In genomic region chr22:37551981-37552380, GRCh38 we compare ENCODE assay signal across 12 cellular contexts. TPM values are rescaled to one million over a fixed set of nuclear protein-coding genes. Genes with fewer than 3 reads are reported as not detected.
DNase-seq lines count a peak whose midpoint lies in the region; ATAC-seq and TF ChIP-seq lines count a peak whose summit lies in the region.
"Had no signal": no experiment of that assay in that cellular context is flagged by ENCODE, and none has a peak within 500 bp of the region (broad histone marks: within the 10 kb centered on the region; RNA-seq: fewer than 3 reads in every experiment).

No MANE protein-coding gene starts in this region.

- 51% methylated on average over 6 of the region's 6 CpGs for WGBS in right cardiac atrium
- no CpG with 5 or more reads among the region's 6 CpGs for WGBS in trophoblast cell (ENCODE audit: extremely low coverage, insufficient coverage, insufficient read length)

- peak overlapping the region; percentile 94 for H2AK5ac ChIP-seq in trophoblast cell (ENCODE audit: low read length)

- H3K4me3 ChIP-seq in right cardiac atrium (ENCODE audit: low read length) (no peak overlapping the region), trophoblast cell (ENCODE audit: low read depth, low read length) (no peak overlapping the region), upper lobe of right lung (no peak overlapping the region)

- H3K4me1 ChIP-seq in right cardiac atrium (ENCODE audit: control insufficient read depth, insufficient read depth, low read length) (peaks cover 12% of the 10 kb centered on the region), trophoblast cell (ENCODE audit: control insufficient read depth in 1 of 2, insufficient read depth in 2 of 2, low read length in 2 of 2) (peaks cover 33 to 41% of the 10 kb centered on the region in 2 experiments), upper lobe of right lung (peaks cover 55% of the 10 kb centered on the region)

- H3K27me3 ChIP-seq in right cardiac atrium (ENCODE audit: control insufficient read depth, insufficient read depth): no peaks in the 10 kb centered on the region
- H3K27me3 ChIP-seq in trophoblast cell (ENCODE audit: insufficient read depth, low read length): no peaks in the 10 kb centered on the region
- no peaks in the 10 kb centered on the region for H3K27me3 ChIP-seq in upper lobe of right lung

- H3K4me2 ChIP-seq in trophoblast cell (ENCODE audit: low read length): no peak overlapping the region

- intact Hi-C loops in right cardiac atrium (cut with DNase I): no loop called here
- intact Hi-C loops in upper lobe of right lung (cut with DNase I): no loop called here

- H3K18ac ChIP-seq in trophoblast cell (ENCODE audit: low read length): peak overlapping the region; percentile 79

- TF ChIP-seq CTCF in upper lobe of right lung (IDR thresholded peaks at IDR 0.05): no peak

- H4K12ac ChIP-seq in trophoblast cell (ENCODE audit: low read depth, low read length): no peak overlapping the region

- H3K79me2 ChIP-seq in trophoblast cell (ENCODE audit: control insufficient read depth, insufficient read depth, low read length, poor library complexity): peaks cover 4% of the 10 kb centered on the region

- peak overlapping the region; percentile 82 for H2BK5ac ChIP-seq in trophoblast cell (ENCODE audit: low read depth, low read length, poor library complexity)

- H3K9me3 ChIP-seq in right cardiac atrium (ENCODE audit: control insufficient read depth, low read length): no peaks in the 10 kb centered on the region
- H3K9me3 ChIP-seq in trophoblast cell (ENCODE audit: insufficient read depth, low read depth, low read length): peaks cover 2% of the 10 kb centered on the region
- H3K9me3 ChIP-seq in upper lobe of right lung: no peaks in the 10 kb centered on the region

- no peaks in the 10 kb centered on the region for H3K36me3 ChIP-seq in trophoblast cell (ENCODE audit: control insufficient read depth in 1 of 2, insufficient read depth in 2 of 2, low read length in 2 of 2)
- no peaks in the 10 kb centered on the region for H3K36me3 ChIP-seq in upper lobe of right lung

- ATAC-seq in right cardiac atrium (peak; percentile 14 to 49), upper lobe of right lung (no peak), HG03342 (IDR thresholded peaks at IDR 0.05; ENCODE audit: unreplicated experiment) (no peak), HG02571 (IDR thresholded peaks at IDR 0.05; ENCODE audit: unreplicated experiment) (no peak)
- ATAC-seq: activated T-cell treated with anti-CD3 and anti-CD28 coated beads, Interleukin-2, amount 50 U/mL, for 72 hours; naive thymus-derived CD8-positive, alpha-beta T cell had no signal

- peak overlapping the region; percentile 55 for H3K4ac ChIP-seq in trophoblast cell (ENCODE audit: low read depth, low read length)

- no peak overlapping the region for H3K9ac ChIP-seq in trophoblast cell (ENCODE audit: low read length)

- peak overlapping the region; percentile 90 for H3K14ac ChIP-seq in trophoblast cell (ENCODE audit: low read length)

- peak overlapping the region; percentile 44 for H4K8ac ChIP-seq in trophoblast cell (ENCODE audit: low read depth, low read length)

- peak overlapping the region; percentile 94 for H4K91ac ChIP-seq in trophoblast cell (ENCODE audit: low read depth, low read length)

- peak overlapping the region; percentile 44 for H3K27ac ChIP-seq in caudate nucleus (ENCODE audit: low read depth, low read length)
- peak overlapping the region; percentile 54 for H3K27ac ChIP-seq in right cardiac atrium (ENCODE audit: low read length)
- H3K27ac ChIP-seq in trophoblast cell (ENCODE audit: low read depth, low read length): peak overlapping the region; percentile 77
- H3K27ac ChIP-seq in upper lobe of right lung: peak overlapping the region; percentile 71

- no peak overlapping the region for H3K23ac ChIP-seq in trophoblast cell (ENCODE audit: low read length)

- no peak for DNase-seq in caudate nucleus (lab: John Stamatoyannopoulos, UW)
- DNase-seq in right cardiac atrium: peak in 2 of 3 donors; percentile 63 to 71
- no peak for DNase-seq in trophoblast cell
- no peak for DNase-seq in upper lobe of right lung
- no peak for DNase-seq in DMS153 (lab: John Stamatoyannopoulos, UW)
- DNase-seq: activated T-cell treated with anti-CD3 and anti-CD28 coated beads, Interleukin-2, amount 50 U/mL, for 72 hours; NCI-H2107 had no signal

- H2BK120ac ChIP-seq in trophoblast cell (ENCODE audit: insufficient read depth, low read length, poor library complexity): peak overlapping the region; percentile 97

- peaks cover 36% of the 10 kb centered on the region for H3K79me1 ChIP-seq in trophoblast cell (ENCODE audit: low read length)

- no peak overlapping the region for H2AFZ ChIP-seq in trophoblast cell (ENCODE audit: insufficient read depth, low read length, poor library complexity)

- peak overlapping the region; percentile 99 for H2BK12ac ChIP-seq in trophoblast cell (ENCODE audit: low read length)

RNA-seq across cellular contexts. Expression of gene CDC42EP1, which starts 8.3 kb away (rescaled TPM):
- 10 to 100 TPM; 19.7 to 31.3 (median 21.7) TPM for total RNA-seq in right cardiac atrium
- 20.7 TPM for polyA plus RNA-seq in right cardiac atrium
- polyA plus RNA-seq in trophoblast cell (2013): 191 and 202 TPM in 2 replicates
- total RNA-seq in upper lobe of right lung: 73.9 TPM
- total RNA-seq: naive thymus-derived CD8-positive, alpha-beta T cell had no signal
- polyA plus RNA-seq: naive thymus-derived CD8-positive, alpha-beta T cell had no signal

RNA-seq across cellular contexts. Expression of gene LGALS2, which starts 27.9 kb away (rescaled TPM):
- total RNA-seq in right cardiac atrium: under 1 TPM in 1 of 4 donors, not detected in 3; 0.44 TPM
- not detected for polyA plus RNA-seq in right cardiac atrium
- not detected in 2 replicates for polyA plus RNA-seq in trophoblast cell (2013)
- 2.5 TPM for total RNA-seq in upper lobe of right lung
- total RNA-seq: activated T-cell treated with anti-CD3 and anti-CD28 coated beads, Interleukin-2, amount 50 U/mL, for 72 hours; bronchial epithelial cell; esophagus mucosa; naive thymus-derived CD8-positive, alpha-beta T cell had no signal
- polyA plus RNA-seq: naive thymus-derived CD8-positive, alpha-beta T cell had no signal

RNA-seq across cellular contexts. Expression of gene CARD10, which starts 32.8 kb away (rescaled TPM):
- total RNA-seq in right cardiac atrium (10 to 100 TPM in 2 of 4 donors, 1 to 10 TPM in 2; 6.6 to 11.4 (median 9.6) TPM), upper lobe of right lung (17.0 TPM)
- 8.3 TPM for polyA plus RNA-seq in right cardiac atrium
- polyA plus RNA-seq in trophoblast cell (2013): 4.7 and 4.9 TPM in 2 replicates

RNA-seq across cellular contexts. Expression of gene GGA1, which starts 56.7 kb away (rescaled TPM):
- total RNA-seq in right cardiac atrium: 10 to 100 TPM; 23.3 to 29.0 (median 26.0) TPM
- 27.2 TPM for polyA plus RNA-seq in right cardiac atrium
- 31.8 and 32.0 TPM in 2 replicates for polyA plus RNA-seq in trophoblast cell (2013)
- total RNA-seq in upper lobe of right lung: 64.4 TPM

Comparison
In these comparisons a context has a peak if more than half of its experiments do, and no peak if none do; other contexts are left out.
1. DNase-seq: peak in right cardiac atrium (2 of 3); none in caudate nucleus (0 of 61), trophoblast cell (0 of 2), upper lobe of right lung (single experiment) and DMS153 (single experiment).
2. ATAC-seq: peak in right cardiac atrium (2 of 2); none in upper lobe of right lung (single experiment), HG03342 (single experiment) and HG02571 (single experiment).
3. Peak in every context shown above with its lines, with median percentiles within 50 percentile points of each other: H3K27ac ChIP-seq.